ENCODE assay signal across 23 cellular contexts in genomic region chr1:112530832-112531231, GRCh38. TPM values are rescaled to one million over a fixed set of nuclear protein-coding genes. Genes with fewer than 3 reads are reported as not detected.
DNase-seq lines count a peak whose midpoint lies in the region; ATAC-seq and TF ChIP-seq lines count a peak whose summit lies in the region.
"Had no signal": no experiment of that assay in that cellular context is flagged by ENCODE, and none has a peak within 500 bp of the region (broad histone marks: within the 10 kb centered on the region; RNA-seq: fewer than 3 reads in every experiment).

No MANE protein-coding gene starts in this region.

- H3K9me3 Mint-ChIP-seq in nephron = no peaks in the 10 kb centered on the region
- H3K9me3 Mint-ChIP-seq in stimulated activated naive CD8-positive, alpha-beta T cell treated with anti-CD3 and anti-CD28 coated beads, Interleukin-15, amount 100 ng/mL, for 72 hours = no peaks in the 10 kb centered on the region
- H3K9me3 Mint-ChIP-seq: CD4-positive, alpha-beta memory T cell; HFFc6 had no signal

- peaks cover 0 to 38% (median 13%) of the 10 kb centered on the region in 9 donors for H3K36me3 ChIP-seq in heart left ventricle
- H3K36me3 ChIP-seq: BE2C had no signal

- H3K27me3 ChIP-seq in heart left ventricle = no peaks in the 10 kb centered on the region
- H3K27me3 ChIP-seq: BE2C; BLaER1 treated with 17β-estradiol and CSF1 and Interleukin-3, amounts not matched to agents 10 nM and 100 nM had no signal

- intact Hi-C loops in heart left ventricle (cut with DNase I) = no loop called here
- intact Hi-C loops in left cardiac atrium (cut with DNase I) = no loop called here

- no peak overlapping the region for H3K4me3 ChIP-seq in heart left ventricle
- H3K4me3 ChIP-seq: A549; BLaER1 treated with 17β-estradiol and CSF1 and Interleukin-3, amounts not matched to agents 10 nM and 100 nM; GM12878; HAP-1 had no signal

- TF ChIP-seq CTCF in heart left ventricle (IDR thresholded peaks at IDR 0.05) = no peak
- no peak for TF ChIP-seq CTCF in C4-2B (conservative IDR thresholded peaks at IDR 0.05)
- TF ChIP-seq CTCF in VCaP (conservative IDR thresholded peaks at IDR 0.05) = no peak
- no peak for TF ChIP-seq CTCF in nephron (IDR thresholded peaks at IDR 0.05; ENCODE audit: unreplicated experiment in 3 of 3)

- H3K9me3 ChIP-seq in heart left ventricle = no peaks in the 10 kb centered on the region
- H3K9me3 ChIP-seq: A549; BE2C; BLaER1 treated with 17β-estradiol and CSF1 and Interleukin-3, amounts not matched to agents 10 nM and 100 nM; HAP-1 had no signal

- H3K4me1 ChIP-seq in heart left ventricle = peaks cover 0 to 28% (median 0%) of the 10 kb centered on the region in 12 donors
- H3K4me1 ChIP-seq: A549; BE2C; BLaER1 treated with 17β-estradiol and CSF1 and Interleukin-3, amounts not matched to agents 10 nM and 100 nM had no signal

- no peak for TF ChIP-seq POLR2A in heart left ventricle (IDR thresholded peaks at IDR 0.05)

- H3K36me3 Mint-ChIP-seq in nephron (ENCODE audit: low read depth) = peaks cover 48% of the 10 kb centered on the region

- peak overlapping the region in 6 of 12 donors; percentile 7 to 52 (median 40) for H3K27ac ChIP-seq in heart left ventricle
- H3K27ac ChIP-seq in C4-2B = peak overlapping the region; percentile 54
- H3K27ac ChIP-seq in VCaP = peak overlapping the region; percentile 80
- H3K27ac ChIP-seq: A549; BLaER1 treated with 17β-estradiol and CSF1 and Interleukin-3, amounts not matched to agents 10 nM and 100 nM had no signal

- peaks cover 22% of the 10 kb centered on the region for H3K4me1 Mint-ChIP-seq in nephron
- H3K4me1 Mint-ChIP-seq in stimulated activated naive CD8-positive, alpha-beta T cell treated with anti-CD3 and anti-CD28 coated beads, Interleukin-15, amount 100 ng/mL, for 72 hours = no peaks in the 10 kb centered on the region
- H3K4me1 Mint-ChIP-seq: CD4-positive, alpha-beta memory T cell had no signal

- ATAC-seq in heart left ventricle (peak in 3 of 4 donors; percentile 40 to 69 (median 51)), left cardiac atrium (no peak), GM19035 (IDR thresholded peaks at IDR 0.05; ENCODE audit: unreplicated experiment) (no peak)
- ATAC-seq in stimulated activated naive CD8-positive, alpha-beta T cell treated with anti-CD3 and anti-CD28 coated beads, Interleukin-15, amount 100 ng/mL, for 72 hours = no peak
- ATAC-seq: A549, GM12878 had no signal

- peak overlapping the region in 2 of 3 experiments; percentile 48 to 68 for H3K27ac Mint-ChIP-seq in nephron
- no peak overlapping the region for H3K27ac Mint-ChIP-seq in stimulated activated naive CD8-positive, alpha-beta T cell treated with anti-CD3 and anti-CD28 coated beads, Interleukin-15, amount 100 ng/mL, for 72 hours
- H3K27ac Mint-ChIP-seq: CD4-positive, alpha-beta memory T cell had no signal

- H3K4me3 Mint-ChIP-seq in nephron = no peak overlapping the region
- no peak overlapping the region for H3K4me3 Mint-ChIP-seq in stimulated activated naive CD8-positive, alpha-beta T cell treated with anti-CD3 and anti-CD28 coated beads, Interleukin-15, amount 100 ng/mL, for 72 hours
- H3K4me3 Mint-ChIP-seq: CD4-positive, alpha-beta memory T cell; HFFc6 had no signal

- DNase-seq in heart left ventricle (no peak), left cardiac atrium (no peak)
- no peak for DNase-seq in stimulated activated naive CD8-positive, alpha-beta T cell treated with anti-CD3 and anti-CD28 coated beads, Interleukin-15, amount 100 ng/mL, for 72 hours
- DNase-seq: 8988T; ACHN; AML-193; BE2C; Calu3; CD4-positive, alpha-beta memory T cell; COR-L47; DMS53; DND-41; GDM1; GOT3; HFFc6 had no signal

- no peaks in the 10 kb centered on the region for H3K27me3 Mint-ChIP-seq in nephron (ENCODE audit: low read depth)
- no peaks in the 10 kb centered on the region for H3K27me3 Mint-ChIP-seq in stimulated activated naive CD8-positive, alpha-beta T cell treated with anti-CD3 and anti-CD28 coated beads, Interleukin-15, amount 100 ng/mL, for 72 hours
- H3K27me3 Mint-ChIP-seq: CD4-positive, alpha-beta memory T cell had no signal

RNA-seq across cellular contexts. Expression of gene WNT2B, which starts 22.1 kb away (rescaled TPM):
- total RNA-seq in heart left ventricle (10 to 100 TPM in 1 of 9 donors, 1 to 10 TPM in 8; 1.6 to 16.2 (median 2.8) TPM), left cardiac atrium (1 to 10 TPM; 4.0 to 4.7 TPM)
- polyA plus RNA-seq in heart left ventricle = 1 to 10 TPM in 1 of 2 donors, under 1 TPM in 1; 0.71 to 1.6 TPM

Comparison
In these comparisons a context has a peak if more than half of its experiments do, and no peak if none do; other contexts are left out.
1. ATAC-seq: peak in heart left ventricle (3 of 4); none in left cardiac atrium (0 of 2), stimulated activated naive CD8-positive, alpha-beta T cell treated with anti-CD3 and anti-CD28 coated beads, Interleukin-15, amount 100 ng/mL, for 72 hours (single experiment) and GM19035 (single experiment).
2. H3K27ac Mint-ChIP-seq: peak in nephron (2 of 3); none in stimulated activated naive CD8-positive, alpha-beta T cell treated with anti-CD3 and anti-CD28 coated beads, Interleukin-15, amount 100 ng/mL, for 72 hours (0 of 2).